Comparison of ENCODE assay signal across 20 cellular contexts in genomic region chr6:106617302-106617701, GRCh38. TPM values are rescaled to one million over a fixed set of nuclear protein-coding genes. Genes with fewer than 3 reads are reported as not detected.
DNase-seq lines count a peak whose midpoint lies in the region; ATAC-seq, FAIRE-seq and TF ChIP-seq lines count a peak whose summit lies in the region.
"Had no signal": no experiment of that assay in that cellular context is flagged by ENCODE, and none has a peak within 500 bp of the region (broad histone marks: within the 10 kb centered on the region; RNA-seq: fewer than 3 reads in every experiment).

No MANE protein-coding gene starts in this region.

- 0 out of 2 replicates have a peak overlapping the region, but pooled peaks have one; percentile 35 for H3K18ac ChIP-seq in H1 (ENCODE audit: extremely low read depth, low read length)

- no peaks in the 10 kb centered on the region for H3K4me1 Mint-ChIP-seq in CD14-positive monocyte
- H3K4me1 Mint-ChIP-seq: central memory CD8-positive, alpha-beta T cell had no signal

- H3K4me3 ChIP-seq in H1 (ENCODE audit: extremely low read depth in 1 of 4, insufficient read depth in 2 of 4, low read depth in 3 of 4, low read length in 4 of 4): no peak overlapping the region
- H3K4me3 ChIP-seq: BLaER1, left ventricle myocardium inferior, skin epidermis had no signal

- no peaks in the 10 kb centered on the region for H3K79me2 ChIP-seq in H1 (ENCODE audit: control insufficient read depth in 1 of 2, insufficient read depth in 2 of 2, low read length in 2 of 2)

- no peak overlapping the region for H3K27ac Mint-ChIP-seq in CD14-positive monocyte
- H3K27ac Mint-ChIP-seq: activated T-helper 1 cell treated with anti-CD3 and anti-CD28 coated beads, Interleukin-12 subunit alpha, Interleukin-12 subunit beta, Interleukin-2, Interleukin-4 antibody, amounts not matched to agents 30 ng/mL and 10 ng/mL and 1 ng/mL, durations not matched to agents 14 hours and 24 hours and 36 hours; stimulated activated effector memory CD8-positive, alpha-beta T cell treated with anti-CD3 and anti-CD28 coated beads, Interleukin-12 subunit alpha, Interleukin-12 subunit beta, amount 100 ng/mL, for 72 hours had no signal

- no peak for TF ChIP-seq EP300 in H1 (IDR thresholded peaks at IDR 0.05; ENCODE audit: borderline replicate concordance in 1 of 2, low read depth in 2 of 2, low read length in 2 of 2)

- H3K23ac ChIP-seq in H1 (ENCODE audit: insufficient read length): no peak overlapping the region

- no peak overlapping the region for H3K4me2 ChIP-seq in H1 (ENCODE audit: insufficient read depth in 1 of 2, low read depth in 2 of 2, low read length in 2 of 2)
- H3K4me2 ChIP-seq: BLaER1, SK-N-SH had no signal

- H3K36me3 Mint-ChIP-seq in CD14-positive monocyte: peaks cover 48 to 58% of the 10 kb centered on the region in 2 donors

- peak overlapping the region; percentile 82; the same call in 1 of the 2 replicates for H2AK5ac ChIP-seq in H1 (ENCODE audit: low read depth, low read length)

- peak overlapping the region; percentile 97 for H2BK120ac ChIP-seq in H1 (replicated peaks; ENCODE audit: low read depth, low read length)

- TF ChIP-seq CTCF in H1 (IDR thresholded peaks at IDR 0.05; ENCODE audit: control extremely low read depth in 1 of 3, insufficient read depth in 1 of 3, low read depth in 1 of 3, low read length in 3 of 3): no peak
- no peak for TF ChIP-seq CTCF in CD14-positive monocyte (IDR thresholded peaks at IDR 0.05)
- no peak for TF ChIP-seq CTCF in GM13976 (IDR thresholded peaks at IDR 0.05; ENCODE audit: borderline replicate concordance, control extremely low read depth, extremely low read depth, insufficient read depth, missing control alignments)

- H2AFZ ChIP-seq in H1 (ENCODE audit: low read length): no peak overlapping the region

- peak overlapping the region; percentile 36 for H4K5ac ChIP-seq in H1 (ENCODE audit: insufficient read length, low read depth, low read length)

- H3K9ac ChIP-seq in H1 (replicated peaks in 1 of 4; ENCODE audit: extremely low read depth in 1 of 4, low read depth in 3 of 4, low read length in 3 of 4): no peak overlapping the region
- H3K9ac ChIP-seq: BLaER1, SK-N-SH had no signal

- TF ChIP-seq POLR2A in H1 (IDR thresholded peaks at IDR 0.05; ENCODE audit: control extremely low read depth in 1 of 2, low read depth in 2 of 2, low read length in 2 of 2): no peak

- intact Hi-C loops in CD14-positive monocyte (cut with micrococcal nuclease): no loop called here

- POLR2A ChIA-PET in H1 (lab: Charles Lee; ENCODE audit: partially characterized antibody): interaction anchor here (0.9 to 1.1 kb wide), 2 partner anchors 11 to 78 kb away, joined by 3 to 7 read pairs; no protein-coding TSS in a partner anchor

- no peak overlapping the region for H3K14ac ChIP-seq in H1 (ENCODE audit: insufficient read length)

- H3K4me1 ChIP-seq in H1 (replicated peaks in 1 of 4; ENCODE audit: control insufficient read depth in 3 of 4, insufficient read depth in 4 of 4, low read length in 3 of 4): peaks cover 5 to 20% (median 12%) of the 10 kb centered on the region in 4 experiments; a peak in 6 of 7 replicates
- H3K4me1 ChIP-seq: left ventricle myocardium inferior had no signal

- no peak for TF ChIP-seq RAD21 in H1 (IDR thresholded peaks at IDR 0.05 in 1 of 2, conservative IDR thresholded peaks at IDR 0.05 in 1 of 2; ENCODE audit: low read depth in 2 of 2, low read length in 2 of 2)

- H3K9me3 Mint-ChIP-seq in CD14-positive monocyte: no peaks in the 10 kb centered on the region
- H3K9me3 Mint-ChIP-seq: activated T-helper 1 cell treated with anti-CD3 and anti-CD28 coated beads, Interleukin-12 subunit alpha, Interleukin-12 subunit beta, Interleukin-2, Interleukin-4 antibody, amounts not matched to agents 30 ng/mL and 10 ng/mL and 1 ng/mL, durations not matched to agents 14 hours and 24 hours and 36 hours; central memory CD8-positive, alpha-beta T cell; stimulated activated effector memory CD8-positive, alpha-beta T cell treated with anti-CD3 and anti-CD28 coated beads, Interleukin-12 subunit alpha, Interleukin-12 subunit beta, amount 100 ng/mL, for 72 hours had no signal

- H3K4ac ChIP-seq in H1 (replicated peaks; ENCODE audit: insufficient read length, low read depth, low read length): no peak overlapping the region

- peak overlapping the region; percentile 29; the same call in 1 of the 2 replicates for H3K27ac ChIP-seq in H1 (ENCODE audit: low read depth, low read length)
- H3K27ac ChIP-seq: BLaER1, left ventricle myocardium inferior, skin epidermis had no signal

- no peaks in the 10 kb centered on the region for H3K27me3 Mint-ChIP-seq in CD14-positive monocyte (ENCODE audit: low read depth in 3 of 3)
- H3K27me3 Mint-ChIP-seq: central memory CD8-positive, alpha-beta T cell had no signal

- no peak overlapping the region for H4K8ac ChIP-seq in H1 (ENCODE audit: extremely low read depth, insufficient read depth, low read length)

- no peak overlapping the region for H2BK15ac ChIP-seq in H1 (ENCODE audit: low read length)

- H3K23me2 ChIP-seq in H1 (ENCODE audit: low read depth, low read length): no peaks in the 10 kb centered on the region

- FAIRE-seq in H1 (lab: Jason Lieb, UNC): no peak

- H3K56ac ChIP-seq in H1 (replicated peaks; ENCODE audit: insufficient read length, low read depth, low read length): no peak overlapping the region

- H2BK5ac ChIP-seq in H1 (ENCODE audit: low read depth, low read length): no peak overlapping the region

- ATAC-seq in GM19438 (IDR thresholded peaks at IDR 0.05; ENCODE audit: low read depth, unreplicated experiment): peak; percentile 93
- ATAC-seq in HG02623 (IDR thresholded peaks at IDR 0.05; ENCODE audit: unreplicated experiment): peak; percentile 50
- peak; percentile 55 for ATAC-seq in HG03469 (IDR thresholded peaks at IDR 0.05; ENCODE audit: unreplicated experiment)
- ATAC-seq: Panc1; stimulated activated effector memory CD8-positive, alpha-beta T cell treated with anti-CD3 and anti-CD28 coated beads, Interleukin-12 subunit alpha, Interleukin-12 subunit beta, amount 100 ng/mL, for 72 hours had no signal

- in situ Hi-C loops in GM13976 (cut with MboI; ENCODE audit: low sequenced_read_pairs, unreplicated experiment): no loop called here

- H4K20me1 ChIP-seq in H1 (replicated peaks in 1 of 2; ENCODE audit: control insufficient read depth in 1 of 2, insufficient read depth in 2 of 2, low read length in 2 of 2): no peaks in the 10 kb centered on the region
- H4K20me1 ChIP-seq: BLaER1 had no signal

- H2BK12ac ChIP-seq in H1 (ENCODE audit: low read depth, low read length): peak overlapping the region; percentile 89

- H3K27me3 ChIP-seq in H1 (replicated peaks in 1 of 4; ENCODE audit: control insufficient read depth in 3 of 4, extremely low read depth in 1 of 4, insufficient read depth in 3 of 4, low read length in 3 of 4): no peaks in the 10 kb centered on the region
- H3K27me3 ChIP-seq: BLaER1 had no signal

- H3K79me1 ChIP-seq in H1 (ENCODE audit: low read depth, low read length): no peaks in the 10 kb centered on the region

- H2BK20ac ChIP-seq in H1 (ENCODE audit: low read length): peak overlapping the region; percentile 76

- no peak overlapping the region for H3K4me3 Mint-ChIP-seq in CD14-positive monocyte
- H3K4me3 Mint-ChIP-seq: activated T-helper 1 cell treated with anti-CD3 and anti-CD28 coated beads, Interleukin-12 subunit alpha, Interleukin-12 subunit beta, Interleukin-2, Interleukin-4 antibody, amounts not matched to agents 30 ng/mL and 10 ng/mL and 1 ng/mL, durations not matched to agents 14 hours and 24 hours and 36 hours; central memory CD8-positive, alpha-beta T cell; stimulated activated effector memory CD8-positive, alpha-beta T cell treated with anti-CD3 and anti-CD28 coated beads, Interleukin-12 subunit alpha, Interleukin-12 subunit beta, amount 100 ng/mL, for 72 hours had no signal

- peak overlapping the region; percentile 81 for H4K91ac ChIP-seq in H1 (replicated peaks; ENCODE audit: insufficient read length, low read length)

- H3K36me3 ChIP-seq in H1 (ENCODE audit: control insufficient read depth in 2 of 4, insufficient read depth in 4 of 4, low read length in 3 of 4): peaks cover 0 to 15% (median 8%) of the 10 kb centered on the region in 4 experiments; a peak in 5 of 8 replicates

- DNase-seq in H1 (ENCODE audit: low read depth in 1 of 2, low spot score in 2 of 2): no peak
- DNase-seq in CD14-positive monocyte (ENCODE audit: low spot score): no peak
- DNase-seq in iPS-NIHi7 (ENCODE audit: extremely low spot score): no peak
- DNase-seq in GM13976 (ENCODE audit: low spot score): no peak
- DNase-seq in NCI-H526 (lab: John Stamatoyannopoulos, UW): no peak
- DNase-seq: activated CD4-positive, alpha-beta T cell treated with anti-CD3 and anti-CD28 coated beads, Interleukin-2, amount 50 U/mL, for 48 hours; amygdala; left ventricle myocardium inferior; NCI-H1694 treated with DMSO at 0.1 percent for 48 hours; SK-N-SH; trophoblast cell had no signal

- CTCF ChIA-PET in H1 (lab: Charles Lee; ENCODE audit: partially characterized antibody): interaction anchor here (1.3 to 5.7 kb wide), 3 partner anchors 7 to 380 kb away, joined by 3 to 52 read pairs (median 6); no protein-coding TSS in a partner anchor

- H3K9me3 ChIP-seq in H1 (ENCODE audit: insufficient read depth in 2 of 2, low read depth in 1 of 2, low read length in 1 of 2): peaks cover 2 to 3% of the 10 kb centered on the region in 2 experiments; a peak in 3 of 4 replicates
- H3K9me3 ChIP-seq: left ventricle myocardium inferior, SK-N-SH had no signal

RNA-seq across cellular contexts. Expression of gene RTN4IP1, which starts 12.0 kb away (rescaled TPM):
- 19.1 and 19.5 TPM in 2 replicates for total RNA-seq in H1 (2021; fragmentation: NEBNext Ultra II Directional; extraction: Animal tissue kit (Norgen Biotek cat#: 25700))
- polyA plus RNA-seq in H1 (2011; rRNA removed): 8.2 and 14.6 TPM in 2 replicates
- polyA plus RNA-seq in H1 (2011; cell fraction: cytosol; rRNA removed): 16.8 TPM
- 5.6 TPM for polyA plus RNA-seq in H1 (2011; cell fraction: nucleus; rRNA removed)
- polyA plus RNA-seq in H1 (2012, experiment 1 of 2): 24.6 to 33.9 TPM (median 25.6 TPM) in 4 replicates
- 4.9 TPM for polyA plus RNA-seq in H1 (2012, experiment 2 of 2)
- polyA plus RNA-seq in H1 (2013, experiment 1 of 2): 11.1 TPM
- polyA plus RNA-seq in H1 (2013, experiment 2 of 2): 12.6 TPM
- 17.9 TPM in 2 replicates for polyA minus RNA-seq in H1 (2011; rRNA and poly(A)+ RNA removed)
- polyA minus RNA-seq in H1 (2011; cell fraction: cytosol; rRNA and poly(A)+ RNA removed): 8.7 TPM
- 17.5 TPM for polyA minus RNA-seq in H1 (2011; cell fraction: nucleus; rRNA and poly(A)+ RNA removed)
- polyA plus RNA-seq in CD14-positive monocyte: 1 to 10 TPM; 4.5 to 6.7 TPM

RNA-seq across cellular contexts. Expression of gene QRSL1, which starts 12.1 kb away (rescaled TPM):
- 22.0 and 22.2 TPM in 2 replicates for total RNA-seq in H1 (2021; fragmentation: NEBNext Ultra II Directional; extraction: Animal tissue kit (Norgen Biotek cat#: 25700))
- polyA plus RNA-seq in H1 (2011; rRNA removed) (5.6 and 7.8 TPM in 2 replicates), CD14-positive monocyte (1 to 10 TPM; 5.8 to 7.8 TPM)
- 12.2 TPM for polyA plus RNA-seq in H1 (2011; cell fraction: cytosol; rRNA removed)
- polyA plus RNA-seq in H1 (2011; cell fraction: nucleus; rRNA removed): 10.3 TPM
- 11.5 to 20.0 TPM (median 14.2 TPM) in 4 replicates for polyA plus RNA-seq in H1 (2012, experiment 1 of 2)
- polyA plus RNA-seq in H1 (2012, experiment 2 of 2): 3.7 TPM
- 9.4 TPM for polyA plus RNA-seq in H1 (2013, experiment 1 of 2)
- 9.2 TPM for polyA plus RNA-seq in H1 (2013, experiment 2 of 2)
- 21.7 and 24.5 TPM in 2 replicates for polyA minus RNA-seq in H1 (2011; rRNA and poly(A)+ RNA removed)
- polyA minus RNA-seq in H1 (2011; cell fraction: cytosol; rRNA and poly(A)+ RNA removed): 10.4 TPM
- 27.8 TPM for polyA minus RNA-seq in H1 (2011; cell fraction: nucleus; rRNA and poly(A)+ RNA removed)
